Comparison of ENCODE assay signal across 1 cellular context in the genomic region with DNA sequence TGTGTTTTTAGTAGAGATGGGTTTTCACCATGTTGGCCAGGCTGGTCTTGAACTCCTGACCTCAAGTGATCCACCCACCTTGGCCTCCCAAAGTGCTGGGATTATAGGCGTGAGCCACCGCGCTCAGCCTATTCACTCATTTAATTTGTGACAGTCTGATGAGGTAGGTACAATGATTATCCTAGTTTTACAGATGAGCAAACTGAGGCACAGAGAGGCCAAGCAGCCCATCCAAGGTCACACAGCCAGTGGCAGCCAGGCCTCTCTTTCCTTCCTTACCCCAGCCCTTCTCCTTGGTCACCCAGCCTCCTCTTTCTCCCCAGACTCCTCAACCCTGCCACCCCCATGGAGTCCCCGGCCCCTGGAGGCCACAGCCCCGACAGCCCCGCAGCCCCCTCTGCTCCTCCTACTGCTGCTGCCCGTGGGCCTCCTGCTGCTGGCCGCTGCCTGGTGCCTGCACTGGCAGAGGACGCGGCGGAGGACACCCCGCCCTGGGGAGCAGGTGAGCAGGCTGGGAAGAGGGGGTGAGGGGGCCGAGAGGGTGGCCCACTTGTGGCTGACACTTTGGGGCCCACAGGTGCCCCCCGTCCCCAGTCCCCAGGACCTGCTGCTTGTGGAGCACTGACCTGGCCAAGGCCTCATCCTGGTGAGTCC.
TF ChIP-seq lines count a peak whose summit lies in the region.

No MANE protein-coding gene starts in this region.

TF ChIP-seq in HEK293, 187 proteins besides CTCF, POLR2A, EP300 and RAD21:
- TF ChIP-seq ZNF76 (tag by site-specific recombination; IDR thresholded peaks at IDR 0.05; ENCODE audit: borderline replicate concordance, low read depth) (no peak), ZNF549 (tag by site-specific recombination; IDR thresholded peaks at IDR 0.05) (no peak), SCRT1 (tag by site-specific recombination; IDR thresholded peaks at IDR 0.05; ENCODE audit: borderline replicate concordance) (peak; percentile 61; the same call in 1 of the 2 replicates), ZNF664 (tag by site-specific recombination; IDR thresholded peaks at IDR 0.05) (0 out of 2 replicates have a peak, but pooled peaks have one; percentile 19), ZBTB17 (tag by site-specific recombination; IDR thresholded peaks at IDR 0.05) (no peak), ZNF768 (tag by site-specific recombination; IDR thresholded peaks at IDR 0.05) (peak; percentile 83; the same call in 1 of the 2 replicates)
- TF ChIP-seq, protein P1, sequence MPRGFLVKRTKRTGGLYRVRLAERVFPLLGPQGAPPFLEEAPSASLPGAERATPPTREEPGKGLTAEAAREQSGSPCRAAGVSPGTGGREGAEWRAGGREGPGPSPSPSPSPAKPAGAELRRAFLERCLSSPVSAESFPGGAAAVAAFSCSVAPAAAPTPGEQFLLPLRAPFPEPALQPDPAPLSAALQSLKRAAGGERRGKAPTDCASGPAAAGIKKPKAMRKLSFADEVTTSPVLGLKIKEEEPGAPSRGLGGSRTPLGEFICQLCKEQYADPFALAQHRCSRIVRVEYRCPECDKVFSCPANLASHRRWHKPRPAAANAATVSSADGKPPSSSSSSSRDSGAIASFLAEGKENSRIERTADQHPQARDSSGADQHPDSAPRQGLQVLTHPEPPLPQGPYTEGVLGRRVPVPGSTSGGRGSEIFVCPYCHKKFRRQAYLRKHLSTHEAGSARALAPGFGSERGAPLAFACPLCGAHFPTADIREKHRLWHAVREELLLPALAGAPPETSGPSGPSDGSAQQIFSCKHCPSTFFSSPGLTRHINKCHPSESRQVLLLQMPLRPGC (tag by site-specific recombination; IDR thresholded peaks at IDR 0.05): no peak
